In the genomic region with DNA sequence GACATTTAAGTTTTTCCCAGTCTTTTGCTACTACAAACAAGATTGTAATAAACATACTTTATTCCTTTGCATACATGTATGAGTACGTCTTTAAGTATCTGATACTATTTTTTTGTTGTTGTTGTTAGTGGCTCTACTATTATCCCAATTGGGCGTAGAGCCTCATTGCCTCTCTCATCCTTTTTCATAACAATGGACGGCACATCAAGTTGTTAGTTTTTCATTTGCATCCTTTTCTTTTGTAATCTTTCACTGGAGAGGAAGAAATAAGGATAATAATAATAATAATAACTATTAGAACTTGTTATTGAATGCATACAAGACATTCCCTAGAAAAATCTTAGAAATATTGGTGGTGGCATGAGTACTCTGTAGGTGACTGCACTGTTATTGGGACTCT, we compare ENCODE assay signal across 1 cellular context.
TF ChIP-seq lines count a peak whose summit lies in the region.

No MANE protein-coding gene starts in this region.

TF ChIP-seq in WTC11, 78 proteins besides CTCF, POLR2A, EP300 and RAD21 (continued from another document):
- TF ChIP-seq, protein P1, sequence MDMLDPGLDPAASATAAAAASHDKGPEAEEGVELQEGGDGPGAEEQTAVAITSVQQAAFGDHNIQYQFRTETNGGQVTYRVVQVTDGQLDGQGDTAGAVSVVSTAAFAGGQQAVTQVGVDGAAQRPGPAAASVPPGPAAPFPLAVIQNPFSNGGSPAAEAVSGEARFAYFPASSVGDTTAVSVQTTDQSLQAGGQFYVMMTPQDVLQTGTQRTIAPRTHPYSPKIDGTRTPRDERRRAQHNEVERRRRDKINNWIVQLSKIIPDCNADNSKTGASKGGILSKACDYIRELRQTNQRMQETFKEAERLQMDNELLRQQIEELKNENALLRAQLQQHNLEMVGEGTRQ (CRISPR knock-in tag; IDR thresholded peaks at IDR 0.05) = no peak
- TF ChIP-seq TEAD4 (CRISPR knock-in tag; IDR thresholded peaks at IDR 0.05) (no peak), NFE2L1 (CRISPR knock-in tag; IDR thresholded peaks at IDR 0.05) (no peak), HMGA2 (CRISPR knock-in tag; IDR thresholded peaks at IDR 0.05) (no peak), ZNF416 (CRISPR knock-in tag; IDR thresholded peaks at IDR 0.05) (no peak), NFYB (CRISPR knock-in tag; conservative IDR thresholded peaks at IDR 0.05; ENCODE audit: low read depth) (no peak)
